In the genomic region with DNA sequence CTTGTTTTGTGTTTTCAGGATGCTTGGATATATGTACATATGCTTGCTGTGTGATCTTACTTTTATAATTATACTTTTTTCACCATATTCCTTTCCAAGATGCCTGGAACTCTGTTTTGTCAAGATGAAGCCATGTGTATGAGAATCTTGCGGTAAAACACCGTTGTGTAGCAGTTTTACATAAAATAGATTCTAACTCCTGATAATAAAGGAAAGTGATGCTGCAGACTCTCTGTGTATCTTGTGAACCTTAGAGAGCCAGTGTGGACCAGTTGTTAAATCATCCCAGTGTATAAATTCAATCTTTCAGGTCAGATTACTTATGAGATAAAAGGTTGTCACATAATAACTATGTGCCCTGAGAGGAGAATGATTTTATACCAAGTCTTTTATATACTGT, we compare ENCODE assay signal across 19 cellular contexts.
"Had no signal": no experiment of that assay in that cellular context is flagged by ENCODE, and none has a peak within 500 bp of the region (broad histone marks: within the 10 kb centered on the region; RNA-seq: fewer than 3 reads in every experiment).

No MANE protein-coding gene starts in this region.

- DNase-seq: activated CD4-positive, alpha-beta T cell treated with anti-CD3 and anti-CD28 coated beads, Interleukin-2, amount 10 ng/mL, durations not matched to agents 24 days and 14 days; activated gamma-delta T cell treated with Interleukin-2 at 50 U/mL for 16 hours; activated T-cell treated with anti-CD3 and anti-CD28 coated beads, Interleukin-2, amount 50 U/mL, for 72 hours; body of pancreas; dermis blood vessel endothelial cell; effector memory CD4-positive, alpha-beta T cell; esophagus squamous epithelium; heart right ventricle; kidney glomerular epithelial cell; left ventricle myocardium superior; stimulated activated CD4-positive, alpha-beta T cell treated with anti-CD3 and anti-CD28 coated beads, Interleukin-2, amount 100 ng/mL, for 24 hours; stomach; T1000; trophoblast cell had no signal

- H3K4me3 ChIP-seq: body of pancreas, esophagus squamous epithelium, heart right ventricle, stomach, vagina had no signal

- H3K27ac ChIP-seq: body of pancreas, esophagus squamous epithelium, heart right ventricle, stomach, vagina had no signal

- ATAC-seq: activated naive CD4-positive, alpha-beta T cell treated with anti-CD3 and anti-CD28 coated beads, Interleukin-2, amount 50 U/mL, for 72 hours; activated T-cell treated with anti-CD3 and anti-CD28 coated beads, Interleukin-2, amount 50 U/mL, for 72 hours; body of pancreas; heart right ventricle; left ventricle myocardium superior had no signal

- H3K9me3 Mint-ChIP-seq: activated naive CD4-positive, alpha-beta T cell treated with anti-CD3 and anti-CD28 coated beads, Interleukin-2, amount 50 U/mL, for 72 hours; activated T-cell treated with anti-CD3 and anti-CD28 coated beads, Interleukin-2, amount 50 U/mL, for 72 hours had no signal

- H3K36me3 ChIP-seq: esophagus squamous epithelium, heart right ventricle, stomach, vagina had no signal

- H3K9me3 ChIP-seq: body of pancreas, esophagus squamous epithelium, heart right ventricle, stomach, vagina had no signal

- FAIRE-seq: endothelial cell of umbilical vein had no signal

- H3K27me3 ChIP-seq: body of pancreas, esophagus squamous epithelium, heart right ventricle, stomach, vagina had no signal

- H3K4me1 ChIP-seq: esophagus squamous epithelium, heart right ventricle, stomach, vagina had no signal

- H3K4me3 Mint-ChIP-seq: activated CD4-positive, alpha-beta T cell treated with anti-CD3 and anti-CD28 coated beads, Interleukin-2, amount 10 ng/mL, durations not matched to agents 24 days and 14 days; neural crest cell had no signal

- H3K36me3 Mint-ChIP-seq: activated naive CD4-positive, alpha-beta T cell treated with anti-CD3 and anti-CD28 coated beads, Interleukin-2, amount 50 U/mL, for 72 hours had no signal

- H3K27ac Mint-ChIP-seq: activated CD4-positive, alpha-beta T cell treated with anti-CD3 and anti-CD28 coated beads, Interleukin-2, amount 10 ng/mL, durations not matched to agents 24 days and 14 days; activated naive CD4-positive, alpha-beta T cell treated with anti-CD3 and anti-CD28 coated beads, Interleukin-2, amount 50 U/mL, for 72 hours; activated T-cell treated with anti-CD3 and anti-CD28 coated beads, Interleukin-2, amount 50 U/mL, for 72 hours; progenitor cell of endocrine pancreas had no signal
